ENCODE assay signal across 21 cellular contexts in genomic region chr9:100443781-100444768, GRCh38. TPM values are rescaled to one million over a fixed set of nuclear protein-coding genes. Genes with fewer than 3 reads are reported as not detected.
A peak's percentile ranks its signal among the peaks of the same experiment; 100 is the strongest.
DNase-seq lines count a peak whose midpoint lies in the region; ATAC-seq and TF ChIP-seq lines count a peak whose summit lies in the region.
"Had no signal": no experiment of that assay in that cellular context is flagged by ENCODE, and none has a peak within 500 bp of the region (broad histone marks: within the 10 kb centered on the region; RNA-seq: fewer than 3 reads in every experiment).

No MANE protein-coding gene starts in this region.

- H3K9me3 ChIP-seq in endodermal cell (ENCODE audit: control insufficient read depth, low read length) = no peaks in the 10 kb centered on the region
- H3K9me3 ChIP-seq: suprapubic skin had no signal

- DNase-seq in ELR (ENCODE audit: low read depth) = peak; percentile 21
- DNase-seq in NB4 (ENCODE audit: low read depth) = peak; percentile 37
- no peak for DNase-seq in endodermal cell
- no peak for DNase-seq in mesothelial cell of epicardium (ENCODE audit: low spot score in 2 of 2, unreplicated experiment in 2 of 2)
- DNase-seq in T-cell = no peak
- DNase-seq in HuH-7 (ENCODE audit: low spot score) = no peak
- DNase-seq: activated CD4-positive, alpha-beta memory T cell treated with anti-CD3 and anti-CD28 coated beads for 36 hours; activated naive CD8-positive, alpha-beta T cell treated with anti-CD3 and anti-CD28 coated beads, Interleukin-2, amount 50 U/mL, for 24 hours; central memory CD4-positive, alpha-beta T cell; COR-L47; effector memory CD4-positive, alpha-beta T cell; H7; NCI-H1417; NCI-H2171 treated with DMSO at 0.1 percent for 48 hours; NCI-H748 treated with DMSO at 0.1 percent for 48 hours; PC-9; stimulated activated CD4-positive, alpha-beta T cell treated with anti-CD3 and anti-CD28 coated beads, Interleukin-2, amount 100 ng/mL, for 48 hours had no signal

- H3K27ac ChIP-seq in endodermal cell (ENCODE audit: low read depth, low read length) = no peak overlapping the region
- H3K27ac ChIP-seq: PC-9, suprapubic skin had no signal

- H3K36me3 ChIP-seq in endodermal cell (ENCODE audit: control insufficient read depth, insufficient read depth, low read length) = peaks cover 12% of the 10 kb centered on the region
- H3K36me3 ChIP-seq: suprapubic skin had no signal

- H3K27me3 Mint-ChIP-seq in endodermal cell (ENCODE audit: insufficient read depth) (no peaks in the 10 kb centered on the region), mesothelial cell of epicardium (ENCODE audit: low read depth) (no peaks in the 10 kb centered on the region), T-cell (no peaks in the 10 kb centered on the region)
- H3K27me3 Mint-ChIP-seq: activated CD4-positive, alpha-beta memory T cell treated with anti-CD3 and anti-CD28 coated beads for 36 hours; activated naive CD8-positive, alpha-beta T cell treated with anti-CD3 and anti-CD28 coated beads, Interleukin-2, amount 50 U/mL, for 24 hours had no signal

- H3K27ac Mint-ChIP-seq in endodermal cell (peak overlapping the region; percentile 11), mesothelial cell of epicardium (peak overlapping the region; percentile 82), T-cell (no peak overlapping the region)
- H3K27ac Mint-ChIP-seq: activated CD4-positive, alpha-beta memory T cell treated with anti-CD3 and anti-CD28 coated beads for 36 hours; activated naive CD8-positive, alpha-beta T cell treated with anti-CD3 and anti-CD28 coated beads, Interleukin-2, amount 50 U/mL, for 24 hours had no signal

- no peak overlapping the region for H3K4me3 Mint-ChIP-seq in endodermal cell
- no peak overlapping the region for H3K4me3 Mint-ChIP-seq in mesothelial cell of epicardium
- H3K4me3 Mint-ChIP-seq in T-cell = no peak overlapping the region
- H3K4me3 Mint-ChIP-seq: activated CD4-positive, alpha-beta memory T cell treated with anti-CD3 and anti-CD28 coated beads for 36 hours; activated naive CD8-positive, alpha-beta T cell treated with anti-CD3 and anti-CD28 coated beads, Interleukin-2, amount 50 U/mL, for 24 hours had no signal

- H3K36me3 Mint-ChIP-seq in endodermal cell (ENCODE audit: low read depth) (peaks cover 25% of the 10 kb centered on the region), mesothelial cell of epicardium (peaks cover 21% of the 10 kb centered on the region), T-cell (peaks cover 36% of the 10 kb centered on the region)

- TF ChIP-seq CTCF in NB4 (IDR thresholded peaks at IDR 0.05; ENCODE audit: low read depth, low read length) (no peak), endodermal cell (conservative IDR thresholded peaks at IDR 0.05) (no peak), mesothelial cell of epicardium (IDR thresholded peaks at IDR 0.05; ENCODE audit: unreplicated experiment) (no peak)

- H3K4me1 Mint-ChIP-seq in endodermal cell (peaks cover 4% of the 10 kb centered on the region), mesothelial cell of epicardium (peaks cover 11% of the 10 kb centered on the region), T-cell (peaks cover 0 to 5% (median 2%) of the 10 kb centered on the region in 3 donors)

- H3K9me3 Mint-ChIP-seq in endodermal cell = no peaks in the 10 kb centered on the region
- no peaks in the 10 kb centered on the region for H3K9me3 Mint-ChIP-seq in mesothelial cell of epicardium
- H3K9me3 Mint-ChIP-seq in T-cell = no peaks in the 10 kb centered on the region
- H3K9me3 Mint-ChIP-seq: activated CD4-positive, alpha-beta memory T cell treated with anti-CD3 and anti-CD28 coated beads for 36 hours; activated naive CD8-positive, alpha-beta T cell treated with anti-CD3 and anti-CD28 coated beads, Interleukin-2, amount 50 U/mL, for 24 hours had no signal

- H3K4me3 ChIP-seq in NB4 (ENCODE audit: low read depth, low read length) (no peak overlapping the region), endodermal cell (ENCODE audit: low read length) (no peak overlapping the region)
- H3K4me3 ChIP-seq: PC-9, suprapubic skin had no signal

- ATAC-seq in T-cell (replicated peaks in 1 of 4) (no peak), GM18907 (IDR thresholded peaks at IDR 0.05; ENCODE audit: unreplicated experiment) (no peak), GM21723 (IDR thresholded peaks at IDR 0.05; ENCODE audit: unreplicated experiment) (no peak)
- ATAC-seq: activated naive CD8-positive, alpha-beta T cell treated with anti-CD3 and anti-CD28 coated beads, Interleukin-2, amount 50 U/mL, for 24 hours; sciatic nerve had no signal

- H3K4me1 ChIP-seq in endodermal cell (ENCODE audit: control insufficient read depth, insufficient read depth, low read length) = no peaks in the 10 kb centered on the region
- H3K4me1 ChIP-seq: suprapubic skin had no signal

- H3K9ac ChIP-seq in endodermal cell (ENCODE audit: extremely low read depth, low read length, poor library complexity, severe bottlenecking) = no peak overlapping the region

- no peak for TF ChIP-seq POLR2A in NB4 (IDR thresholded peaks at IDR 0.05; ENCODE audit: extremely low read depth, insufficient read length)

- no peaks in the 10 kb centered on the region for H3K27me3 ChIP-seq in endodermal cell (ENCODE audit: control insufficient read depth, insufficient read depth, low read length, poor library complexity, severe bottlenecking)
- H3K27me3 ChIP-seq: suprapubic skin had no signal

- WGBS in endodermal cell (ENCODE audit: insufficient coverage in 1 of 2, insufficient read length in 1 of 2), 2 experiments = 75 to 82% methylated on average over 3 to 4 of the region's 4 CpGs

- CTCF ChIA-PET in T-cell (lab: Charles Lee) = interaction anchor here in 1 of 2 donors (0.6 kb wide), 1 partner anchor 393 kb away, joined by 3 read pairs; no protein-coding TSS in a partner anchor

- POLR2A ChIA-PET in T-cell (lab: Charles Lee) = interaction anchor here in 1 of 2 donors (0.5 kb wide), 1 partner anchor 20 kb away, joined by 10 read pairs; no protein-coding TSS in a partner anchor

RNA-seq across cellular contexts. Expression of gene MSANTD3, which starts 17.1 kb away (rescaled TPM):
- 10 to 100 TPM; 29.8 to 32.2 TPM for total RNA-seq in endodermal cell
- 41.1 TPM for polyA plus RNA-seq in endodermal cell (2013, experiment 1 of 2)
- 43.3 TPM for polyA plus RNA-seq in endodermal cell (2013, experiment 2 of 2)
- 34.7 to 36.6 TPM (median 35.4 TPM) in 3 replicates for total RNA-seq in mesothelial cell of epicardium
- 10 to 100 TPM in 4 of 5 donors, 1 to 10 TPM in 1; 7.7 to 15.3 (median 13.1) TPM for total RNA-seq in T-cell

RNA-seq across cellular contexts. Expression of gene TMEFF1, which starts 28.9 kb away (rescaled TPM):
- 100 to 1,000 TPM in 1 of 2 donors, 10 to 100 TPM in 1; 67.5 to 111 TPM for total RNA-seq in endodermal cell
- polyA plus RNA-seq in endodermal cell (2013, experiment 1 of 2) = 72.7 TPM
- 62.6 TPM for polyA plus RNA-seq in endodermal cell (2013, experiment 2 of 2)
- 19.6 to 25.5 TPM (median 24.3 TPM) in 3 replicates for total RNA-seq in mesothelial cell of epicardium
- under 1 TPM in 2 of 5 donors, not detected in 3; 0.22 to 0.26 TPM for total RNA-seq in T-cell

Comparison
In these comparisons a context has a peak if more than half of its experiments do, and no peak if none do; other contexts are left out.
1. DNase-seq: peak in ELR (single experiment) and NB4 (single experiment); none in endodermal cell (single experiment), mesothelial cell of epicardium (0 of 2), T-cell (0 of 34) and HuH-7 (single experiment).
2. H3K27ac Mint-ChIP-seq: peak in endodermal cell (single experiment) and mesothelial cell of epicardium (single experiment); none in T-cell (0 of 2).
3. RNA of gene TMEFF1, which starts 28.9 kb away (total RNA-seq): 67.5 to 111 TPM in endodermal cell and 19.6 to 25.5 TPM in mesothelial cell of epicardium; 0.22 to 0.26 TPM in T-cell; every median in the first group is over 10 times any median in the second.